In genomic region chr1:68230901-68231626, GRCh38 we compare ENCODE assay signal across 8 cellular contexts. TPM values are rescaled to one million over a fixed set of nuclear protein-coding genes. Genes with fewer than 3 reads are reported as not detected.
DNase-seq lines count a peak whose midpoint lies in the region; ATAC-seq, FAIRE-seq and TF ChIP-seq lines count a peak whose summit lies in the region.

No MANE protein-coding gene starts in this region.

- H3K9ac ChIP-seq in liver (ENCODE audit: low read depth in 1 of 2, low read length in 2 of 2) (peak overlapping the region in 1 of 2 donors; percentile 71), HepG2 (ENCODE audit: insufficient read depth, low read depth, low read length) (no peak overlapping the region)

- H3K9me3 Mint-ChIP-seq in memory B cell: no peaks in the 10 kb centered on the region

- H3K27me3 Mint-ChIP-seq in memory B cell: peaks cover 15% of the 10 kb centered on the region

- H3K4me3 ChIP-seq in liver (ENCODE audit: low read depth in 1 of 3, low read length in 3 of 3) (peak overlapping the region; percentile 76 to 90 (median 76)), HepG2 (replicated peaks in 1 of 3; ENCODE audit: insufficient read depth in 1 of 3, low read depth in 2 of 3, low read length in 3 of 3) (no peak overlapping the region), choroid plexus epithelial cell (ENCODE audit: low read depth, low read length) (peak overlapping the region; percentile 79), urinary bladder (ENCODE audit: low read depth, low read length) (peak overlapping the region; percentile 74)

- H3K36me3 Mint-ChIP-seq in memory B cell: no peaks in the 10 kb centered on the region

- peaks cover 0 to 17% (median 12%) of the 10 kb centered on the region in 4 donors for H3K4me1 ChIP-seq in liver (ENCODE audit: control insufficient read depth in 4 of 4, insufficient read depth in 4 of 4, low read length in 3 of 4)
- H3K4me1 ChIP-seq in HepG2 (ENCODE audit: insufficient read depth, low read length): no peaks in the 10 kb centered on the region
- H3K4me1 ChIP-seq in urinary bladder (ENCODE audit: insufficient read depth): peaks cover 1% of the 10 kb centered on the region

- peak overlapping the region; percentile 79 for H3K4me3 Mint-ChIP-seq in memory B cell

- H3K27ac ChIP-seq in liver (ENCODE audit: low read depth in 1 of 2, low read length in 2 of 2): peak overlapping the region in 1 of 2 donors; percentile 69
- no peak overlapping the region for H3K27ac ChIP-seq in HepG2 (ENCODE audit: extremely low read length, insufficient read depth, low read length)
- peak overlapping the region; percentile 34 for H3K27ac ChIP-seq in urinary bladder (ENCODE audit: low read depth)

- no peak overlapping the region for H3K4me2 ChIP-seq in HepG2 (ENCODE audit: low read depth, low read length)

- ATAC-seq in HepG2: no peak
- no peak for ATAC-seq in memory B cell (ENCODE audit: low read depth)
- ATAC-seq in GM18909 (IDR thresholded peaks at IDR 0.05; ENCODE audit: poor library complexity, unreplicated experiment): no peak

- in situ Hi-C loops in HepG2 (cut with HindIII; ENCODE audit: extremely low pct_ligation_motif_present, low pct_unique_long_range_greater_than_20kb): no loop called here

- DNase-seq in HepG2 (ENCODE audit: low spot score) (no peak), choroid plexus epithelial cell (ENCODE audit: low read depth) (no peak), memory B cell (ENCODE audit: low spot score in 2 of 2) (no peak), inferior parietal cortex (ENCODE audit: extremely low spot score) (no peak), activated gamma-delta T cell treated with Interleukin-2 at 50 U/mL for 16 hours (no peak)

- no peak for TF ChIP-seq POLR2A in HepG2 (IDR thresholded peaks at IDR 0.05; ENCODE audit: insufficient read depth in 1 of 2, low read depth in 2 of 2, low read length in 2 of 2)

- H3K36me3 ChIP-seq in liver (ENCODE audit: control insufficient read depth in 4 of 4, insufficient read depth in 3 of 4, low read depth in 1 of 4, low read length in 3 of 4) (no peaks in the 10 kb centered on the region), HepG2 (replicated peaks in 1 of 2; ENCODE audit: control insufficient read depth in 1 of 2, insufficient read depth in 2 of 2, low read length in 2 of 2) (no peaks in the 10 kb centered on the region), urinary bladder (ENCODE audit: insufficient read depth) (no peaks in the 10 kb centered on the region)

- WGBS in liver: 2% methylated on average over 62 of the region's 62 CpGs
- WGBS in HepG2 (ENCODE audit: low lambda C conversion rate): 35% methylated on average over 51 of the region's 62 CpGs
- WGBS in urinary bladder: 1% methylated on average over 62 of the region's 62 CpGs

- no peaks in the 10 kb centered on the region for H3K79me2 ChIP-seq in HepG2 (ENCODE audit: insufficient read depth, low read length)

- H2AFZ ChIP-seq in HepG2 (ENCODE audit: low read length): no peak overlapping the region

- TF ChIP-seq EP300 in HepG2 (IDR thresholded peaks at IDR 0.05; ENCODE audit: low read depth in 2 of 2, low read length in 2 of 2): no peak
- TF ChIP-seq EP300 in HepG2 (CRISPR knock-in tag; IDR thresholded peaks at IDR 0.05; ENCODE audit: borderline replicate concordance): no peak

- intact Hi-C loops in HepG2 (cut with micrococcal nuclease; ENCODE audit: unreplicated experiment): no loop called here

- H4K20me1 ChIP-seq in HepG2 (ENCODE audit: insufficient read depth, low read length): no peaks in the 10 kb centered on the region

- H3K27ac Mint-ChIP-seq in memory B cell: no peak overlapping the region

- H3K9me3 ChIP-seq in liver (ENCODE audit: control insufficient read depth in 4 of 4, low read length in 3 of 4) (no peaks in the 10 kb centered on the region), HepG2 (ENCODE audit: low read length) (no peaks in the 10 kb centered on the region)

- TF ChIP-seq RAD21 in liver (IDR thresholded peaks at IDR 0.05) (no peak), HepG2 (CRISPR knock-in tag; IDR thresholded peaks at IDR 0.05) (no peak)

- TF ChIP-seq CTCF in liver (IDR thresholded peaks at IDR 0.05; ENCODE audit: low read depth, low read length, missing input control): no peak
- no peak for TF ChIP-seq CTCF in HepG2 (CRISPR knock-in tag; IDR thresholded peaks at IDR 0.05)
- no peak for TF ChIP-seq CTCF in choroid plexus epithelial cell (conservative IDR thresholded peaks at IDR 0.05; ENCODE audit: low read depth, low read length)

- H3K4me1 Mint-ChIP-seq in memory B cell: peaks cover 9% of the 10 kb centered on the region

- H3K27me3 ChIP-seq in liver (ENCODE audit: control insufficient read depth in 4 of 4, insufficient read depth in 4 of 4, low read length in 3 of 4) (no peaks in the 10 kb centered on the region), HepG2 (ENCODE audit: control insufficient read depth in 1 of 2, insufficient read depth in 2 of 2, low read length in 2 of 2) (peaks cover 1 to 30% of the 10 kb centered on the region in 2 experiments; a peak in 3 of 5 replicates)

- BruUV-seq in HepG2 (replicated peaks; lab: Mats Ljungman, UMichigan): no TSS peak

- POLR2A ChIA-PET in HepG2 (lab: Yijun Ruan, JAX): no interaction called here

- CTCF ChIA-PET in HepG2 (lab: Yijun Ruan, JAX; ENCODE audit: low intra/inter-chr PET ratio, low total read pairs): no interaction called here

- FAIRE-seq in HepG2 (lab: Jason Lieb, UNC): no peak

TF ChIP-seq in liver, 16 proteins besides CTCF, POLR2A, EP300 and RAD21 (continues in another document):
- TF ChIP-seq FOXA1 (IDR thresholded peaks at IDR 0.05) (no peak), MAX (IDR thresholded peaks at IDR 0.05) (no peak)

TF ChIP-seq in HepG2, 621 proteins besides CTCF, POLR2A, EP300 and RAD21:
- TF ChIP-seq ZNF788 (CRISPR knock-in tag; IDR thresholded peaks at IDR 0.05; ENCODE audit: borderline replicate concordance): no peak
- TF ChIP-seq ZNF317 (CRISPR knock-in tag; IDR thresholded peaks at IDR 0.05): no peak
- no peak for TF ChIP-seq MAF1 (CRISPR knock-in tag; IDR thresholded peaks at IDR 0.05; ENCODE audit: borderline replicate concordance)
TF ChIP-seq in HepG2: peak in this region for 0.

RNA-seq across cellular contexts. Expression of gene WLS, which starts 1.3 kb away (rescaled TPM):
- 10 to 100 TPM in 1 of 2 donors, 1 to 10 TPM in 1; 3.2 to 12.5 TPM for total RNA-seq in liver
- polyA plus RNA-seq in liver: 10 to 100 TPM in 1 of 2 donors, 1 to 10 TPM in 1; 4.6 to 10.9 TPM
- not detected in 2 replicates for total RNA-seq in HepG2 (2016; rRNA removed; fragmentation: Illumina TruSeq; extraction: Trizol)
- not detected in 2 replicates for total RNA-seq in HepG2 (2016; cell fraction: cytosol; rRNA removed; fragmentation: Illumina TruSeq; extraction: Trizol; ENCODE audit: low read depth)
- not detected in 2 replicates for total RNA-seq in HepG2 (2016; cell fraction: insoluble cytoplasmic fraction; rRNA removed; fragmentation: Illumina TruSeq; extraction: Trizol)
- not detected in 2 replicates for total RNA-seq in HepG2 (2016; cell fraction: membrane; rRNA removed; fragmentation: Illumina TruSeq; extraction: Trizol)
- total RNA-seq in HepG2 (2016; cell fraction: nucleus; rRNA removed; fragmentation: Illumina TruSeq; extraction: Trizol): not detected in 2 replicates
- polyA plus RNA-seq in HepG2 (2011; rRNA removed): 0.20 TPM in 1 of 2 replicates, not detected in the other
- 0.08 TPM in 1 of 2 replicates, not detected in the other for polyA plus RNA-seq in HepG2 (2011; cell fraction: cytosol; rRNA removed)
- polyA plus RNA-seq in HepG2 (2011; cell fraction: nucleus; rRNA removed): not detected in 2 replicates
- polyA plus RNA-seq in HepG2 (2012): 0.05 TPM in 1 of 2 replicates, not detected in the other
- polyA plus RNA-seq in HepG2 (2016; cell fraction: cytosol; fragmentation: Illumina TruSeq; extraction: Trizol; ENCODE audit: low read depth): not detected in 2 replicates
- not detected in 2 replicates for polyA plus RNA-seq in HepG2 (2016; cell fraction: insoluble cytoplasmic fraction; fragmentation: Illumina TruSeq; extraction: Trizol; ENCODE audit: low read depth)
- polyA plus RNA-seq in HepG2 (2016; cell fraction: membrane; fragmentation: Illumina TruSeq; extraction: Trizol; ENCODE audit: low read depth): not detected in 2 replicates
- polyA plus RNA-seq in HepG2 (2016; cell fraction: nucleus; fragmentation: Illumina TruSeq; extraction: Trizol; ENCODE audit: insufficient read depth, low read depth): not detected in 2 replicates
- 99.6 TPM in 1 of 2 replicates, not detected in the other for polyA minus RNA-seq in HepG2 (2011; rRNA and poly(A)+ RNA removed; ENCODE audit: low replicate concordance)
- polyA minus RNA-seq in HepG2 (2011; cell fraction: cytosol; rRNA and poly(A)+ RNA removed): 0.88 and 0.99 TPM in 2 replicates
- polyA minus RNA-seq in HepG2 (2011; cell fraction: nucleus; rRNA and poly(A)+ RNA removed): 0.77 TPM in 1 of 2 replicates, not detected in the other
- total RNA-seq in urinary bladder: 98.7 TPM
- polyA plus RNA-seq in urinary bladder: 107 TPM

Comparison
In these comparisons a context has a peak if more than half of its experiments do, and no peak if none do; other contexts are left out.
1. H3K4me3 ChIP-seq: peak in liver (3 of 3), choroid plexus epithelial cell (single experiment) and urinary bladder (single experiment); none in HepG2 (0 of 3).